Comparison of ENCODE assay signal across 18 cellular contexts in the genomic region with DNA sequence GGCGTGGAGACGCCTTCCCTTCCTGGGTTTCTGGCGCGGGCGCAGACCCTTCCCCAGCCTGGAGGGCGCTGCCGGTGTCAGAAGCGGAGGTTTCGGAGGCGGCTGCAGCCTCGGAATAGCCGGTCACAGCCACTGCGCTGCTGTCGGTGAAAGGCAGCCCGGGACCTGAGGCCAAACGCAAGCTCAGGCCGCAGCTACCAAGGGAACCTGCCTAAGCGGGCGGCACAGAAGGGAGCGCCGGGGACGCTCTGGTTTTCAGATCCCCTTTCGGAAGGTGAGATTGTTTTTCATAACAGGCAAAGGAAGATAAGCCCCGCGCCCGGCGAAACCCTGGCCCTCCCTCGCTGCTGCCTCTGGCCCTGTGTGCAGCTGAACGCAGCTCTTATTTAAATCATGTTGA.
DNase-seq lines count a peak whose midpoint lies in the region; ATAC-seq and TF ChIP-seq lines count a peak whose summit lies in the region.
"Had no signal": no experiment of that assay in that cellular context is flagged by ENCODE, and none has a peak within 500 bp of the region (broad histone marks: within the 10 kb centered on the region; RNA-seq: fewer than 3 reads in every experiment).

No MANE protein-coding gene starts in this region.

- intact Hi-C loops in posterior vena cava (cut with DNase I) (no loop called here), sciatic nerve (cut with DNase I) (no loop called here)
- intact Hi-C loops in CD4-positive, alpha-beta memory T cell (cut with micrococcal nuclease) = no loop called here

- peak; percentile 85 for ATAC-seq in GM18505 (IDR thresholded peaks at IDR 0.05; ENCODE audit: unreplicated experiment)
- peak; percentile 91 for ATAC-seq in HG03095 (IDR thresholded peaks at IDR 0.05; ENCODE audit: unreplicated experiment)
- ATAC-seq in sciatic nerve = no peak
- no peak for ATAC-seq in T-cell (replicated peaks in 1 of 4)
- ATAC-seq: HCT116 had no signal

- no peaks in the 10 kb centered on the region for H3K4me1 ChIP-seq in CD4-positive, alpha-beta memory T cell (ENCODE audit: insufficient read depth, low read length)
- H3K4me1 ChIP-seq: sigmoid colon, uterus had no signal

- no peak overlapping the region for H3K4me3 Mint-ChIP-seq in CD4-positive, alpha-beta memory T cell
- no peak overlapping the region for H3K4me3 Mint-ChIP-seq in T-cell

- H3K27ac Mint-ChIP-seq in CD4-positive, alpha-beta memory T cell = no peak overlapping the region
- H3K27ac Mint-ChIP-seq in T-cell = no peak overlapping the region

- peaks cover 0 to 3% (median 0%) of the 10 kb centered on the region in 8 donors for H3K9me3 Mint-ChIP-seq in CD4-positive, alpha-beta memory T cell
- H3K9me3 Mint-ChIP-seq in T-cell = no peaks in the 10 kb centered on the region

- DNase-seq in iPS DF 19.7 (ENCODE audit: low read depth, low spot score) = peak; percentile 50
- peak; percentile 75 for DNase-seq in posterior vena cava (ENCODE audit: low spot score)
- no peak for DNase-seq in NCI-H82 treated with DMSO at 0.1 percent for 48 hours (lab: John Stamatoyannopoulos, UW; ENCODE audit: unreplicated experiment)
- no peak for DNase-seq in CD4-positive, alpha-beta memory T cell
- no peak for DNase-seq in sciatic nerve (ENCODE audit: low spot score)
- no peak for DNase-seq in T-cell
- DNase-seq: activated CD4-positive, alpha-beta T cell treated with anti-CD3 and anti-CD28 coated beads, Interleukin-2, amount 50 U/mL, for 48 hours; activated naive CD4-positive, alpha-beta T cell treated with anti-CD3 and anti-CD28 coated beads, Interleukin-2, amount 50 U/mL, for 16 hours; NCI-H1694 treated with DMSO at 0.1 percent for 48 hours; NCI-H226; sigmoid colon; stimulated activated CD4-positive, alpha-beta T cell treated with anti-CD3 and anti-CD28 coated beads, Interleukin-1b, Interleukin-23, amount 100 ng/mL, for 48 hours; uterus had no signal

- no peaks in the 10 kb centered on the region for H3K27me3 ChIP-seq in CD4-positive, alpha-beta memory T cell (ENCODE audit: insufficient read depth, low read length)
- H3K27me3 ChIP-seq: uterus had no signal

- POLR2A ChIA-PET in CD4-positive, alpha-beta memory T cell (lab: Charles Lee; ENCODE audit: partially characterized antibody) = no interaction called here
- POLR2A ChIA-PET in T-cell (lab: Charles Lee) = no interaction called here

- H3K36me3 Mint-ChIP-seq in CD4-positive, alpha-beta memory T cell = no peaks in the 10 kb centered on the region
- H3K36me3 Mint-ChIP-seq in T-cell = no peaks in the 10 kb centered on the region

- H3K27me3 Mint-ChIP-seq in CD4-positive, alpha-beta memory T cell = peaks cover 18 to 24% of the 10 kb centered on the region in 2 donors
- H3K27me3 Mint-ChIP-seq in T-cell = peaks cover 23 to 38% of the 10 kb centered on the region in 2 donors

- H3K27ac ChIP-seq in CD4-positive, alpha-beta memory T cell (ENCODE audit: low read depth, low read length) = no peak overlapping the region
- H3K27ac ChIP-seq: neutrophil, RWPE1, sigmoid colon, uterus had no signal

- CTCF ChIA-PET in CD4-positive, alpha-beta memory T cell (lab: Charles Lee; ENCODE audit: partially characterized antibody) = no interaction called here
- CTCF ChIA-PET in T-cell (lab: Charles Lee) = no interaction called here

- no peak overlapping the region for H3K4me3 ChIP-seq in CD4-positive, alpha-beta memory T cell (ENCODE audit: low read length in 2 of 2)
- H3K4me3 ChIP-seq: sigmoid colon, uterus had no signal

- H3K36me3 ChIP-seq in CD4-positive, alpha-beta memory T cell (ENCODE audit: insufficient read depth, low read length) = no peaks in the 10 kb centered on the region
- H3K36me3 ChIP-seq: neutrophil, sigmoid colon, uterus had no signal

- H3K9me3 ChIP-seq in CD4-positive, alpha-beta memory T cell (ENCODE audit: control insufficient read depth in 1 of 2, low read length in 2 of 2) = no peaks in the 10 kb centered on the region
- H3K9me3 ChIP-seq: neutrophil, sigmoid colon, uterus had no signal

- no peaks in the 10 kb centered on the region for H3K4me1 Mint-ChIP-seq in CD4-positive, alpha-beta memory T cell
- H3K4me1 Mint-ChIP-seq in T-cell = no peaks in the 10 kb centered on the region

- no peak for TF ChIP-seq POLR2A in GM18505 (IDR thresholded peaks at IDR 0.05; ENCODE audit: borderline replicate concordance, extremely low read depth, insufficient read depth, insufficient read length)

Comparison
In these comparisons a context has a peak if more than half of its experiments do, and no peak if none do; other contexts are left out.
1. ATAC-seq: peak in GM18505 (single experiment) and HG03095 (single experiment); none in sciatic nerve (single experiment) and T-cell (0 of 4).
2. DNase-seq: peak in iPS DF 19.7 (single experiment) and posterior vena cava (single experiment); none in NCI-H82 treated with DMSO at 0.1 percent for 48 hours (single experiment), CD4-positive, alpha-beta memory T cell (0 of 5), sciatic nerve (single experiment) and T-cell (0 of 34).